Comparison of ENCODE assay signal across 8 cellular contexts in genomic region chr17:67377727-67378443, GRCh38. TPM values are rescaled to one million over a fixed set of nuclear protein-coding genes. Genes with fewer than 3 reads are reported as not detected.
DNase-seq lines count a peak whose midpoint lies in the region; ATAC-seq, FAIRE-seq and TF ChIP-seq lines count a peak whose summit lies in the region.

No MANE protein-coding gene starts in this region.

- CTCF ChIA-PET in activated CD8-positive, alpha-beta T cell treated with anti-CD3 and anti-CD28 coated beads for 36 hours (lab: Charles Lee), result interaction anchor here (0.8 to 10.8 kb wide), 44 partner anchors 11 to 330 kb away, joined by 3 to 201 read pairs (median 8); partner anchors contain the start of gene PSMD12

- H3K9me3 Mint-ChIP-seq in activated CD8-positive, alpha-beta T cell treated with anti-CD3 and anti-CD28 coated beads for 36 hours, result no peaks in the 10 kb centered on the region
- no peaks in the 10 kb centered on the region for H3K9me3 Mint-ChIP-seq in effector memory CD8-positive, alpha-beta T cell

- H3K4me3 ChIP-seq in mesodermal cell (ENCODE audit: extremely low read depth, insufficient read depth, low read length, poor library complexity, severe bottlenecking), result peak overlapping the region; percentile 92

- H3K4me1 Mint-ChIP-seq in activated CD8-positive, alpha-beta T cell treated with anti-CD3 and anti-CD28 coated beads for 36 hours (ENCODE audit: low read depth), result peaks cover 46% of the 10 kb centered on the region
- peaks cover 28 to 42% of the 10 kb centered on the region in 2 donors for H3K4me1 Mint-ChIP-seq in effector memory CD8-positive, alpha-beta T cell (ENCODE audit: low read depth in 2 of 2)

- no peaks in the 10 kb centered on the region for H3K9me3 ChIP-seq in mesodermal cell (ENCODE audit: control insufficient read depth, low read length)

- ATAC-seq in activated CD8-positive, alpha-beta T cell treated with anti-CD3 and anti-CD28 coated beads for 36 hours, result peak; percentile 11
- ATAC-seq in effector memory CD8-positive, alpha-beta T cell (replicated peaks), result peak; percentile 23
- ATAC-seq in stimulated activated naive CD8-positive, alpha-beta T cell treated with anti-CD3 and anti-CD28 coated beads, Interleukin-15, Interleukin-2, amounts not matched to agents 100 U/mL and 50 U/mL, for 24 hours, result peak; percentile 15

- no peak for FAIRE-seq in D721Med (lab: Jason Lieb, UNC)

- no peaks in the 10 kb centered on the region for H3K27me3 Mint-ChIP-seq in activated CD8-positive, alpha-beta T cell treated with anti-CD3 and anti-CD28 coated beads for 36 hours
- no peaks in the 10 kb centered on the region for H3K27me3 Mint-ChIP-seq in effector memory CD8-positive, alpha-beta T cell

- peak; percentile 37 for TF ChIP-seq CTCF in D721Med (IDR thresholded peaks at IDR 0.05; ENCODE audit: insufficient read depth, missing control alignments)
- TF ChIP-seq CTCF in activated CD8-positive, alpha-beta T cell treated with anti-CD3 and anti-CD28 coated beads for 36 hours (IDR thresholded peaks at IDR 0.05), result no peak

- H3K4me3 Mint-ChIP-seq in activated CD8-positive, alpha-beta T cell treated with anti-CD3 and anti-CD28 coated beads for 36 hours, result peak overlapping the region; percentile 73
- peak overlapping the region; percentile 86 to 90 for H3K4me3 Mint-ChIP-seq in effector memory CD8-positive, alpha-beta T cell

- intact Hi-C loops in activated CD8-positive, alpha-beta T cell treated with anti-CD3 and anti-CD28 coated beads for 36 hours (cut with micrococcal nuclease), result loop anchor here (5.0 kb wide), 2 partner anchors 54 to 224 kb away; no protein-coding TSS in a partner anchor

- H3K4me1 ChIP-seq in mesodermal cell (ENCODE audit: control insufficient read depth, insufficient read depth, low read length, poor library complexity, severe bottlenecking), result peaks cover 6% of the 10 kb centered on the region

- H3K36me3 ChIP-seq in mesodermal cell (ENCODE audit: control insufficient read depth, insufficient read depth, low read length), result peaks cover 10% of the 10 kb centered on the region

- peak overlapping the region; percentile 90 for H3K27ac Mint-ChIP-seq in activated CD8-positive, alpha-beta T cell treated with anti-CD3 and anti-CD28 coated beads for 36 hours
- peak overlapping the region; percentile 81 to 91 for H3K27ac Mint-ChIP-seq in effector memory CD8-positive, alpha-beta T cell

- H3K36me3 Mint-ChIP-seq in activated CD8-positive, alpha-beta T cell treated with anti-CD3 and anti-CD28 coated beads for 36 hours (ENCODE audit: low read depth), result peaks cover 18% of the 10 kb centered on the region
- H3K36me3 Mint-ChIP-seq in effector memory CD8-positive, alpha-beta T cell (ENCODE audit: insufficient read depth), result peaks cover 43% of the 10 kb centered on the region

- POLR2A ChIA-PET in activated CD8-positive, alpha-beta T cell treated with anti-CD3 and anti-CD28 coated beads for 36 hours (lab: Charles Lee), result interaction anchor here (0.5 to 6.6 kb wide), 31 partner anchors 8 to 354 kb away, joined by 3 to 86 read pairs (median 4); partner anchors contain the start of genes NOL11 and PSMD12

- peak overlapping the region; percentile 72 for H3K27ac ChIP-seq in mesodermal cell (ENCODE audit: low read depth, low read length, severe bottlenecking)

- DNase-seq in D721Med (ENCODE audit: insufficient read length, low spot score), result no peak
- peak; percentile 11 for DNase-seq in GOT3 (lab: John Stamatoyannopoulos, UW)
- peak; percentile 30 for DNase-seq in NCI-H2171 (lab: John Stamatoyannopoulos, UW)
- peak; percentile 65 for DNase-seq in activated CD8-positive, alpha-beta T cell treated with anti-CD3 and anti-CD28 coated beads for 36 hours
- peak; percentile 38 to 52 (median 47) for DNase-seq in effector memory CD8-positive, alpha-beta T cell
- peak; percentile 69 for DNase-seq in stimulated activated naive CD8-positive, alpha-beta T cell treated with anti-CD3 and anti-CD28 coated beads, Interleukin-15, Interleukin-2, amounts not matched to agents 100 U/mL and 50 U/mL, for 24 hours
- no peak for DNase-seq in MV-4-11 (lab: John Stamatoyannopoulos, UW)

- 0% methylated on average over 53 to 64 of the region's 74 CpGs for WGBS in mesodermal cell (ENCODE audit: insufficient coverage in 2 of 2), 2 experiments

RNA-seq across cellular contexts. Expression of gene PITPNC1, which starts 0.8 kb away (rescaled TPM):
- total RNA-seq in activated CD8-positive, alpha-beta T cell treated with anti-CD3 and anti-CD28 coated beads for 36 hours, result 10 to 100 TPM; 51.8 to 56.3 TPM
- polyA plus RNA-seq in mesodermal cell (2013, experiment 1 of 2), result 24.6 TPM
- polyA plus RNA-seq in mesodermal cell (2013, experiment 2 of 2), result 22.2 TPM

RNA-seq across cellular contexts. Expression of gene PSMD12, which starts 11.5 kb away (rescaled TPM):
- total RNA-seq in activated CD8-positive, alpha-beta T cell treated with anti-CD3 and anti-CD28 coated beads for 36 hours, result 10 to 100 TPM; 80.9 to 89.1 TPM
- 47.5 TPM for polyA plus RNA-seq in mesodermal cell (2013, experiment 1 of 2)
- 49.8 TPM for polyA plus RNA-seq in mesodermal cell (2013, experiment 2 of 2)

Comparison
In these comparisons a context has a peak if more than half of its experiments do, and no peak if none do; other contexts are left out.
1. DNase-seq: peak in GOT3 (single experiment), NCI-H2171 (single experiment), activated CD8-positive, alpha-beta T cell treated with anti-CD3 and anti-CD28 coated beads for 36 hours (single experiment), effector memory CD8-positive, alpha-beta T cell (3 of 3) and stimulated activated naive CD8-positive, alpha-beta T cell treated with anti-CD3 and anti-CD28 coated beads, Interleukin-15, Interleukin-2, amounts not matched to agents 100 U/mL and 50 U/mL, for 24 hours (single experiment); none in D721Med (single experiment) and MV-4-11 (single experiment).
2. Peak in every context shown above with its lines, with median percentiles within 50 percentile points of each other: ATAC-seq.